Comparison of ENCODE assay signal across 22 cellular contexts in genomic region chr13:36526897-36527296, GRCh38.
DNase-seq lines count a peak whose midpoint lies in the region; ATAC-seq and TF ChIP-seq lines count a peak whose summit lies in the region.
"Had no signal": no experiment of that assay in that cellular context is flagged by ENCODE, and none has a peak within 500 bp of the region (broad histone marks: within the 10 kb centered on the region; RNA-seq: fewer than 3 reads in every experiment).

No MANE protein-coding gene starts in this region.

- no peak overlapping the region for H3K27ac ChIP-seq in left lung
- H3K27ac ChIP-seq: neural progenitor cell had no signal

- no TSS peak for BruUV-seq in MCF 10A (replicated peaks; lab: Mats Ljungman, UMichigan)

- H3K27ac Mint-ChIP-seq in MCF 10A (ENCODE audit: low read depth, unreplicated experiment) (no peak overlapping the region), nephron progenitor cell (no peak overlapping the region), HFFc6 (no peak overlapping the region)
- H3K27ac Mint-ChIP-seq: activated CD4-positive, alpha-beta T cell treated with anti-CD3 and anti-CD28 coated beads, Interleukin-2, amount 10 ng/mL, durations not matched to agents 7 days and 5 days; activated CD8-positive, alpha-beta memory T cell treated with anti-CD3 and anti-CD28 coated beads, Interleukin-2, amount 10 ng/mL, durations not matched to agents 7 days and 5 days; activated T-helper 1 cell treated with anti-CD3 and anti-CD28 coated beads, Interleukin-12 subunit alpha, Interleukin-12 subunit beta, Interleukin-2, Interleukin-4 antibody, amounts not matched to agents 30 ng/mL and 10 ng/mL and 1 ng/mL, durations not matched to agents 14 hours and 24 hours and 36 hours; CD14-positive monocyte; neural progenitor cell; progenitor cell of endocrine pancreas had no signal

- no peaks in the 10 kb centered on the region for H3K36me3 ChIP-seq in left lung
- H3K36me3 ChIP-seq: neural progenitor cell had no signal

- POLR2A ChIA-PET in MCF 10A (lab: Yijun Ruan, JAX): interaction anchor here (0.6 kb wide), 1 partner anchor 18 kb away, joined by 3 read pairs; no protein-coding TSS in a partner anchor

- no peaks in the 10 kb centered on the region for H3K9me3 ChIP-seq in left lung
- H3K9me3 ChIP-seq: mucosa of descending colon had no signal

- CTCF ChIA-PET in MCF 10A (lab: Yijun Ruan, JAX): interaction anchor here (0.6 to 2.1 kb wide), 7 partner anchors 17 to 913 kb away, joined by 3 to 7 read pairs (median 4); no protein-coding TSS in a partner anchor

- H3K27me3 Mint-ChIP-seq in MCF 10A (ENCODE audit: insufficient read depth, unreplicated experiment): no peaks in the 10 kb centered on the region
- H3K27me3 Mint-ChIP-seq in nephron progenitor cell (ENCODE audit: low read depth, poor library complexity): peaks cover 7% of the 10 kb centered on the region
- no peaks in the 10 kb centered on the region; the same call in 1 of the 2 replicates for H3K27me3 Mint-ChIP-seq in HFFc6 (ENCODE audit: insufficient read depth)
- H3K27me3 Mint-ChIP-seq: activated CD8-positive, alpha-beta memory T cell treated with anti-CD3 and anti-CD28 coated beads, Interleukin-2, amount 10 ng/mL, durations not matched to agents 7 days and 5 days had no signal

- H3K4me3 Mint-ChIP-seq in MCF 10A (ENCODE audit: unreplicated experiment) (no peak overlapping the region), nephron progenitor cell (no peak overlapping the region), HFFc6 (no peak overlapping the region)
- H3K4me3 Mint-ChIP-seq: activated CD4-positive, alpha-beta T cell treated with anti-CD3 and anti-CD28 coated beads, Interleukin-2, amount 10 ng/mL, durations not matched to agents 7 days and 5 days; activated CD8-positive, alpha-beta memory T cell treated with anti-CD3 and anti-CD28 coated beads, Interleukin-2, amount 10 ng/mL, durations not matched to agents 7 days and 5 days; activated T-helper 1 cell treated with anti-CD3 and anti-CD28 coated beads, Interleukin-12 subunit alpha, Interleukin-12 subunit beta, Interleukin-2, Interleukin-4 antibody, amounts not matched to agents 30 ng/mL and 10 ng/mL and 1 ng/mL, durations not matched to agents 14 hours and 24 hours and 36 hours; CD14-positive monocyte; neural progenitor cell had no signal

- DNase-seq in DMS53 (lab: John Stamatoyannopoulos, UW): peak; percentile 73
- DNase-seq in NCI-H2029 (lab: John Stamatoyannopoulos, UW): peak; percentile 38
- peak; percentile 14 for DNase-seq in MCF 10A (ENCODE audit: unreplicated experiment)
- no peak for DNase-seq in left lung
- DNase-seq in dedifferentiated amniotic fluid mesenchymal stem cell (ENCODE audit: extremely low spot score): no peak
- DNase-seq in nephron progenitor cell: no peak
- DNase-seq in omental fat pad (ENCODE audit: low spot score): no peak
- no peak for DNase-seq in HFFc6
- DNase-seq: activated CD4-positive, alpha-beta T cell treated with anti-CD3 and anti-CD28 coated beads, Interleukin-2, amount 10 ng/mL, durations not matched to agents 7 days and 5 days; activated CD8-positive, alpha-beta memory T cell treated with anti-CD3 and anti-CD28 coated beads, Interleukin-2, amount 10 ng/mL, durations not matched to agents 7 days and 5 days; activated naive CD4-positive, alpha-beta T cell treated with anti-CD3 and anti-CD28 coated beads, Interleukin-2, amount 50 U/mL, for 16 hours; anterior cingulate cortex; Karpas-422; mucosa of descending colon; NCI-H1092 treated with DMSO at 0.1 percent for 48 hours; NK-92 treated with Interleukin-12 subunit alpha and Interleukin-12 subunit beta, amount 100 ng/mL, for 24 hours; stimulated activated CD4-positive, alpha-beta T cell treated with anti-CD3 and anti-CD28 coated beads, Interleukin-1b, Interleukin-23, amount 100 ng/mL, for 48 hours had no signal

- H3K27me3 ChIP-seq in left lung: no peaks in the 10 kb centered on the region
- H3K27me3 ChIP-seq: neural progenitor cell had no signal

- no peaks in the 10 kb centered on the region for H3K36me3 Mint-ChIP-seq in MCF 10A (ENCODE audit: insufficient read depth, unreplicated experiment)
- H3K36me3 Mint-ChIP-seq in nephron progenitor cell (ENCODE audit: low read depth): no peaks in the 10 kb centered on the region
- H3K36me3 Mint-ChIP-seq in HFFc6 (ENCODE audit: low read depth): no peaks in the 10 kb centered on the region
- H3K36me3 Mint-ChIP-seq: activated CD8-positive, alpha-beta memory T cell treated with anti-CD3 and anti-CD28 coated beads, Interleukin-2, amount 10 ng/mL, durations not matched to agents 7 days and 5 days; CD14-positive monocyte; neural progenitor cell had no signal

- H3K4me1 Mint-ChIP-seq in MCF 10A (ENCODE audit: insufficient read depth, unreplicated experiment): peaks cover 11% of the 10 kb centered on the region
- H3K4me1 Mint-ChIP-seq in nephron progenitor cell: no peaks in the 10 kb centered on the region
- no peaks in the 10 kb centered on the region for H3K4me1 Mint-ChIP-seq in HFFc6 (ENCODE audit: low read depth)
- H3K4me1 Mint-ChIP-seq: activated CD4-positive, alpha-beta T cell treated with anti-CD3 and anti-CD28 coated beads, Interleukin-2, amount 10 ng/mL, durations not matched to agents 7 days and 5 days; activated CD8-positive, alpha-beta memory T cell treated with anti-CD3 and anti-CD28 coated beads, Interleukin-2, amount 10 ng/mL, durations not matched to agents 7 days and 5 days had no signal

- no peak overlapping the region for H3K4me3 ChIP-seq in left lung
- H3K4me3 ChIP-seq: mucosa of descending colon, neural progenitor cell had no signal

- H3K9me3 Mint-ChIP-seq in MCF 10A (ENCODE audit: unreplicated experiment) (no peaks in the 10 kb centered on the region), nephron progenitor cell (peaks cover 4% of the 10 kb centered on the region), HFFc6 (peaks cover 34% of the 10 kb centered on the region)
- H3K9me3 Mint-ChIP-seq: activated CD4-positive, alpha-beta T cell treated with anti-CD3 and anti-CD28 coated beads, Interleukin-2, amount 10 ng/mL, durations not matched to agents 7 days and 5 days; activated T-helper 1 cell treated with anti-CD3 and anti-CD28 coated beads, Interleukin-12 subunit alpha, Interleukin-12 subunit beta, Interleukin-2, Interleukin-4 antibody, amounts not matched to agents 30 ng/mL and 10 ng/mL and 1 ng/mL, durations not matched to agents 14 hours and 24 hours and 36 hours had no signal

- intact Hi-C loops in MCF 10A (cut with micrococcal nuclease) (no loop called here), left lung (cut with DNase I) (no loop called here)

- ATAC-seq in left lung: peak; percentile 68
- no peak for ATAC-seq in omental fat pad (ENCODE audit: low FRiP score)
- ATAC-seq: activated CD8-positive, alpha-beta memory T cell treated with anti-CD3 and anti-CD28 coated beads, Interleukin-2, amount 10 ng/mL, durations not matched to agents 7 days and 5 days; mucosa of descending colon; Panc1 had no signal

- peaks cover under 1 to 3% of the 10 kb centered on the region in 2 donors for H3K4me1 ChIP-seq in left lung

- TF ChIP-seq CTCF in MCF 10A (IDR thresholded peaks at IDR 0.05; ENCODE audit: unreplicated experiment) (no peak), left lung (IDR thresholded peaks at IDR 0.05) (no peak), nephron progenitor cell (IDR thresholded peaks at IDR 0.05) (no peak), omental fat pad (IDR thresholded peaks at IDR 0.05) (no peak), HFFc6 (IDR thresholded peaks at IDR 0.05) (no peak)

Comparison
In these comparisons a context has a peak if more than half of its experiments do, and no peak if none do; other contexts are left out.
1. DNase-seq: peak in DMS53 (single experiment), NCI-H2029 (single experiment) and MCF 10A (single experiment); none in left lung (0 of 2), dedifferentiated amniotic fluid mesenchymal stem cell (single experiment), nephron progenitor cell (single experiment), omental fat pad (single experiment) and HFFc6 (single experiment).